ENCODE assay signal across 38 cellular contexts in genomic region chr12:44550377-44550776, GRCh38.
"Had no signal": no experiment of that assay in that cellular context is flagged by ENCODE, and none has a peak within 500 bp of the region (broad histone marks: within the 10 kb centered on the region; RNA-seq: fewer than 3 reads in every experiment).

No MANE protein-coding gene starts in this region.

- H3K4me3 ChIP-seq: adrenal gland, ascending aorta, body of pancreas, breast epithelium, cardiac muscle cell had no signal

- FAIRE-seq: astrocyte, bronchial epithelial cell had no signal

- H3K36me3 ChIP-seq: adrenal gland, ascending aorta, brain microvascular endothelial cell, breast epithelium, cardiac muscle cell had no signal

- H3K4me1 Mint-ChIP-seq: brain had no signal

- H3K4me1 ChIP-seq: adrenal gland, ascending aorta, body of pancreas, breast epithelium had no signal

- H3K36me3 Mint-ChIP-seq: activated naive CD4-positive, alpha-beta T cell treated with anti-CD3 and anti-CD28 coated beads, Interleukin-2, amount 50 U/mL, for 72 hours; brain had no signal

- H3K9me3 Mint-ChIP-seq: activated naive CD4-positive, alpha-beta T cell treated with anti-CD3 and anti-CD28 coated beads for 36 hours; activated naive CD4-positive, alpha-beta T cell treated with anti-CD3 and anti-CD28 coated beads, Interleukin-2, amount 50 U/mL, for 24 hours; activated naive CD4-positive, alpha-beta T cell treated with anti-CD3 and anti-CD28 coated beads, Interleukin-2, amount 50 U/mL, for 72 hours; activated naive CD8-positive, alpha-beta T cell treated with anti-CD3 and anti-CD28 coated beads for 36 hours; activated naive CD8-positive, alpha-beta T cell treated with anti-CD3 and anti-CD28 coated beads, Interleukin-2, amount 10 ng/mL, durations not matched to agents 7 days and 5 days; activated naive CD8-positive, alpha-beta T cell treated with anti-CD3 and anti-CD28 coated beads, Interleukin-2, amount 50 U/mL, for 24 hours; activated T-cell treated with anti-CD3 and anti-CD28 coated beads, Interleukin-2, amount 50 U/mL, for 24 hours; activated T-cell treated with anti-CD3 and anti-CD28 coated beads, Interleukin-2, amount 50 U/mL, for 4 hours; activated T-helper 1 cell treated with anti-CD3 and anti-CD28 coated beads, Interleukin-12 subunit alpha, Interleukin-12 subunit beta, Interleukin-2, Interleukin-4 antibody, amounts not matched to agents 30 ng/mL and 10 ng/mL and 1 ng/mL, durations not matched to agents 14 hours and 24 hours and 36 hours; activated T-helper 17 cell treated with anti-CD3 and anti-CD28 coated beads, Interleukin-2, amount 50 U/mL, for 72 hours; activated T-helper 2 cell treated with anti-CD3 and anti-CD28 coated beads, Interferon-gamma antibody, Interleukin-2, Interleukin-4, amounts not matched to agents 10 μg/mL and 5 μg/mL and 100 μg/mL, durations not matched to agents 14 hours and 24 hours and 36 hours; central memory CD8-positive, alpha-beta T cell had no signal

- H3K4me3 Mint-ChIP-seq: activated naive CD4-positive, alpha-beta T cell treated with anti-CD3 and anti-CD28 coated beads for 36 hours; activated naive CD4-positive, alpha-beta T cell treated with anti-CD3 and anti-CD28 coated beads, Interleukin-2, amount 50 U/mL, for 24 hours; activated naive CD8-positive, alpha-beta T cell; activated naive CD8-positive, alpha-beta T cell treated with anti-CD3 and anti-CD28 coated beads for 36 hours; activated naive CD8-positive, alpha-beta T cell treated with anti-CD3 and anti-CD28 coated beads, Interleukin-2, amount 10 ng/mL, durations not matched to agents 7 days and 5 days; activated naive CD8-positive, alpha-beta T cell treated with anti-CD3 and anti-CD28 coated beads, Interleukin-2, amount 50 U/mL, for 24 hours; activated T-cell treated with anti-CD3 and anti-CD28 coated beads, Interleukin-2, amount 50 U/mL, for 24 hours; activated T-cell treated with anti-CD3 and anti-CD28 coated beads, Interleukin-2, amount 50 U/mL, for 4 hours; activated T-cell treated with anti-CD3 and anti-CD28 coated beads, Interleukin-2, amount 50 U/mL, for 72 hours; activated T-helper 1 cell treated with anti-CD3 and anti-CD28 coated beads, Interleukin-12 subunit alpha, Interleukin-12 subunit beta, Interleukin-2, Interleukin-4 antibody, amounts not matched to agents 30 ng/mL and 10 ng/mL and 1 ng/mL, durations not matched to agents 14 hours and 24 hours and 36 hours; activated T-helper 17 cell treated with anti-CD3 and anti-CD28 coated beads, Interleukin-2, amount 50 U/mL, for 72 hours; brain; central memory CD8-positive, alpha-beta T cell had no signal

- H3K9me3 ChIP-seq: adrenal gland, ascending aorta, body of pancreas, breast epithelium had no signal

- H3K27me3 ChIP-seq: adrenal gland, ascending aorta, body of pancreas, brain microvascular endothelial cell, breast epithelium, cardiac muscle cell had no signal

- DNase-seq: activated effector memory CD4-positive, alpha-beta T cell treated with anti-CD3 and anti-CD28 coated beads, Interleukin-2, amount 50 U/mL, for 16 hours; activated effector memory CD4-positive, alpha-beta T cell treated with Interleukin-2 at 50 U/mL for 16 hours; activated gamma-delta T cell; activated gamma-delta T cell treated with Interleukin-2 at 50 U/mL for 16 hours; activated naive CD4-positive, alpha-beta T cell; activated naive CD4-positive, alpha-beta T cell treated with anti-CD3 and anti-CD28 coated beads for 36 hours; activated naive CD4-positive, alpha-beta T cell treated with anti-CD3 and anti-CD28 coated beads, Interleukin-2, amount 50 U/mL, for 16 hours; activated naive CD4-positive, alpha-beta T cell treated with Interleukin-2 at 50 U/mL for 16 hours; activated naive CD8-positive, alpha-beta T cell treated with anti-CD3 and anti-CD28 coated beads for 36 hours; activated naive CD8-positive, alpha-beta T cell treated with anti-CD3 and anti-CD28 coated beads, Interleukin-2, amount 10 ng/mL, durations not matched to agents 7 days and 5 days; activated naive CD8-positive, alpha-beta T cell treated with anti-CD3 and anti-CD28 coated beads, Interleukin-2, amount 50 U/mL, for 24 hours; activated T-cell treated with anti-CD3 and anti-CD28 coated beads, Interleukin-2, amount 50 U/mL, for 1 hour; activated T-cell treated with anti-CD3 and anti-CD28 coated beads, Interleukin-2, amount 50 U/mL, for 24 hours; activated T-cell treated with anti-CD3 and anti-CD28 coated beads, Interleukin-2, amount 50 U/mL, for 4 hours; activated T-cell treated with anti-CD3 and anti-CD28 coated beads, Interleukin-2, amount 50 U/mL, for 48 hours; activated T-cell treated with anti-CD3 and anti-CD28 coated beads, Interleukin-2, amount 50 U/mL, for 72 hours; adrenal gland; amniotic stem cell; amygdala; anterior cingulate cortex; aorta; body of pancreas; brain microvascular endothelial cell; central memory CD4-positive, alpha-beta T cell; cerebellar nuclear complex had no signal

- ATAC-seq: activated naive CD4-positive, alpha-beta T cell treated with anti-CD3 and anti-CD28 coated beads, Interleukin-2, amount 50 U/mL, for 72 hours; activated naive CD8-positive, alpha-beta T cell treated with anti-CD3 and anti-CD28 coated beads, Interleukin-2, amount 50 U/mL, for 24 hours; activated T-cell treated with anti-CD3 and anti-CD28 coated beads, Interleukin-2, amount 50 U/mL, for 4 hours; activated T-cell treated with anti-CD3 and anti-CD28 coated beads, Interleukin-2, amount 50 U/mL, for 72 hours; activated T-helper 17 cell treated with anti-CD3 and anti-CD28 coated beads, Interleukin-2, amount 50 U/mL, for 72 hours; body of pancreas had no signal

- H3K27ac Mint-ChIP-seq: activated naive CD4-positive, alpha-beta T cell treated with anti-CD3 and anti-CD28 coated beads for 36 hours; activated naive CD4-positive, alpha-beta T cell treated with anti-CD3 and anti-CD28 coated beads, Interleukin-2, amount 50 U/mL, for 72 hours; activated naive CD8-positive, alpha-beta T cell; activated naive CD8-positive, alpha-beta T cell treated with anti-CD3 and anti-CD28 coated beads for 36 hours; activated naive CD8-positive, alpha-beta T cell treated with anti-CD3 and anti-CD28 coated beads, Interleukin-2, amount 10 ng/mL, durations not matched to agents 7 days and 5 days; activated naive CD8-positive, alpha-beta T cell treated with anti-CD3 and anti-CD28 coated beads, Interleukin-2, amount 50 U/mL, for 24 hours; activated T-cell treated with anti-CD3 and anti-CD28 coated beads, Interleukin-2, amount 50 U/mL, for 24 hours; activated T-cell treated with anti-CD3 and anti-CD28 coated beads, Interleukin-2, amount 50 U/mL, for 72 hours; activated T-helper 1 cell treated with anti-CD3 and anti-CD28 coated beads, Interleukin-12 subunit alpha, Interleukin-12 subunit beta, Interleukin-2, Interleukin-4 antibody, amounts not matched to agents 30 ng/mL and 10 ng/mL and 1 ng/mL, durations not matched to agents 14 hours and 24 hours and 36 hours; activated T-helper 17 cell treated with anti-CD3 and anti-CD28 coated beads, Interleukin-2, amount 50 U/mL, for 72 hours; activated T-helper 2 cell treated with anti-CD3 and anti-CD28 coated beads, Interferon-gamma antibody, Interleukin-2, Interleukin-4, amounts not matched to agents 10 μg/mL and 5 μg/mL and 100 μg/mL, durations not matched to agents 14 hours and 24 hours and 36 hours had no signal

- H3K27ac ChIP-seq: adrenal gland, ascending aorta, body of pancreas, brain microvascular endothelial cell, breast epithelium, cardiac muscle cell had no signal

- H3K27me3 Mint-ChIP-seq: activated naive CD4-positive, alpha-beta T cell treated with anti-CD3 and anti-CD28 coated beads, Interleukin-2, amount 50 U/mL, for 24 hours; activated naive CD8-positive, alpha-beta T cell; activated naive CD8-positive, alpha-beta T cell treated with anti-CD3 and anti-CD28 coated beads for 36 hours; activated naive CD8-positive, alpha-beta T cell treated with anti-CD3 and anti-CD28 coated beads, Interleukin-2, amount 10 ng/mL, durations not matched to agents 7 days and 5 days; activated naive CD8-positive, alpha-beta T cell treated with anti-CD3 and anti-CD28 coated beads, Interleukin-2, amount 50 U/mL, for 24 hours; activated T-cell treated with anti-CD3 and anti-CD28 coated beads, Interleukin-2, amount 50 U/mL, for 24 hours; activated T-helper 17 cell treated with anti-CD3 and anti-CD28 coated beads, Interleukin-2, amount 50 U/mL, for 72 hours; brain; central memory CD8-positive, alpha-beta T cell had no signal
